ENCODE assay signal across 2 cellular contexts in genomic region chr1:159595006-159595405, GRCh38.
TF ChIP-seq lines count a peak whose summit lies in the region.

No MANE protein-coding gene starts in this region.

TF ChIP-seq in GM23338, 12 proteins besides CTCF, POLR2A, EP300 and RAD21:
- no peak for TF ChIP-seq EZH2 (IDR thresholded peaks at IDR 0.05; ENCODE audit: low read depth, unreplicated experiment)
- no peak for TF ChIP-seq ETS1 (IDR thresholded peaks at IDR 0.05)
- no peak for TF ChIP-seq POLR2AphosphoS5 (IDR thresholded peaks at IDR 0.05; ENCODE audit: low read depth)
- no peak for TF ChIP-seq ZNF114 (CRISPR knock-in tag; IDR thresholded peaks at IDR 0.05)
- no peak for TF ChIP-seq REST (IDR thresholded peaks at IDR 0.05; ENCODE audit: unreplicated experiment)
- TF ChIP-seq ZNF462 (CRISPR knock-in tag; IDR thresholded peaks at IDR 0.05) = no peak

TF ChIP-seq in endothelial cell of umbilical vein, 7 proteins besides CTCF, POLR2A, EP300 and RAD21:
- TF ChIP-seq FOS (IDR thresholded peaks at IDR 0.05; ENCODE audit: borderline replicate concordance, insufficient read depth, low read length) (no peak), GATA2 (IDR thresholded peaks at IDR 0.05; ENCODE audit: insufficient read depth, insufficient read length, low read depth, low read length) (peak; percentile 55)
